In the genomic region with DNA sequence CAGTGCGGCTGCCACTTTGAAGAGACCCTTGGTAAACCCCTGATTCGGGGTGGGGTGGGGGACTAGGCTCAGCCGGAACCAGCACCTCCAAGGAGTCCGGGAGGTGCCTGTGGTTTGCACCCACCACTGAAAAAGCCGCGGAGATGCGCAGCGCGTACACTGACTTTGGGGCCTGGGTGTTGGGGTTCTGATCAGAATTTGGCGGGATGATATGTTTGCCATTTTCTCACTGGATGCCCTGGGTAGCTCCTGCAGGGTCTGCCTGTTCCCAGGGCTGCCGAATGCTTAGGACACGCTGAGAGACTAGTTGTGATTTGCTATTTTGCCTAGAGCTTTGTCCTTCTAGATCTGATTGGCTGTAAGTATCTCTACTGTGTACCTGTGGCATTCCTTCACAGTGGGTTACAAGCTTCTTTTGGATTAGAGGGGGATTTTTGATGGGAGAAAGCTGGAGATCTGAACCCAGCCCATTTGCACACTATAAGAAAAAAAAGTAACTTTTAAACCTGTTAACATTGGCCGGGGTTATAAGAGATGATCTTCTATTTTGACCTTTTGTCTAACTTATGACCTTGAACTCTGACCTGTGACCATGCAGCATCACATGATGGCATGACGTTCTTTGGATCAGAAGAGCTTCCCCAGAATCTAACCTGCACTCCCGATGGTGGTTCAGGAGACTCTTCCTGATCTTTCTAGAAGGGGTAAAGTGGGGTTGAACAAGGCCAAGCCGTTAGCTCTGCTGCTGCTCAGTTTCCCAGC, we compare ENCODE assay signal across 14 cellular contexts. TPM values are rescaled to one million over a fixed set of nuclear protein-coding genes. Genes with fewer than 3 reads are reported as not detected.
A peak's percentile ranks its signal among the peaks of the same experiment; 100 is the strongest.
DNase-seq lines count a peak whose midpoint lies in the region; ATAC-seq and TF ChIP-seq lines count a peak whose summit lies in the region.
"Had no signal": no experiment of that assay in that cellular context is flagged by ENCODE, and none has a peak within 500 bp of the region (broad histone marks: within the 10 kb centered on the region; RNA-seq: fewer than 3 reads in every experiment).

No MANE protein-coding gene starts in this region.

- TF ChIP-seq CTCF in colonic mucosa (IDR thresholded peaks at IDR 0.05) (no peak), suprapubic skin (IDR thresholded peaks at IDR 0.05) (no peak)

- intact Hi-C loops in colonic mucosa (cut with DNase I): no loop called here

- H3K27me3 ChIP-seq in MG63 (no peaks in the 10 kb centered on the region), colonic mucosa (no peaks in the 10 kb centered on the region), mucosa of stomach (ENCODE audit: control insufficient read depth, insufficient read depth, low read length) (no peaks in the 10 kb centered on the region), suprapubic skin (peaks cover 6% of the 10 kb centered on the region)

- no peaks in the 10 kb centered on the region for H3K36me3 ChIP-seq in MG63
- H3K36me3 ChIP-seq in colonic mucosa: no peaks in the 10 kb centered on the region
- no peaks in the 10 kb centered on the region for H3K36me3 ChIP-seq in mucosa of stomach (ENCODE audit: control insufficient read depth, insufficient read depth, low read length)
- H3K36me3 ChIP-seq in suprapubic skin: no peaks in the 10 kb centered on the region

- WGBS in suprapubic skin: 60% methylated on average over 9 of the region's 16 CpGs

- no peak for DNase-seq in MG63
- no peak for DNase-seq in colonic mucosa
- no peak for DNase-seq in suprapubic skin (ENCODE audit: low spot score in 2 of 2)
- DNase-seq in activated T-cell treated with anti-CD3 and anti-CD28 coated beads, Interleukin-2, amount 50 U/mL, for 48 hours: no peak
- DNase-seq in islet precursor cell: no peak
- no peak for DNase-seq in stimulated activated CD8-positive, alpha-beta memory T cell treated with anti-CD3 and anti-CD28 coated beads, Interleukin-4, amount 100 ng/mL, for 48 hours
- DNase-seq: activated CD8-positive, alpha-beta T cell treated with anti-CD3 and anti-CD28 coated beads for 36 hours; Calu3; KBM-7; NCI-H345; stimulated activated naive CD8-positive, alpha-beta T cell treated with anti-CD3 and anti-CD28 coated beads, Interleukin-15, Interleukin-2, amounts not matched to agents 100 U/mL and 50 U/mL, for 24 hours had no signal

- H3K9me3 ChIP-seq in MG63 (no peaks in the 10 kb centered on the region), colonic mucosa (no peaks in the 10 kb centered on the region), mucosa of stomach (ENCODE audit: control insufficient read depth, low read length) (no peaks in the 10 kb centered on the region), suprapubic skin (no peaks in the 10 kb centered on the region)

- no peaks in the 10 kb centered on the region for H3K4me1 ChIP-seq in colonic mucosa
- H3K4me1 ChIP-seq in mucosa of stomach (ENCODE audit: control insufficient read depth, insufficient read depth, low read length): peaks cover 22% of the 10 kb centered on the region
- H3K4me1 ChIP-seq in suprapubic skin: peaks cover 35% of the 10 kb centered on the region

- H3K27ac ChIP-seq in colonic mucosa: peak overlapping the region; percentile 45
- H3K27ac ChIP-seq in suprapubic skin: peak overlapping the region; percentile 77

- H3K9ac ChIP-seq in colonic mucosa (ENCODE audit: low read depth in 2 of 2, low read length in 2 of 2) (peak overlapping the region; percentile 44 to 58), mucosa of stomach (ENCODE audit: low read length) (peak overlapping the region; percentile 41)

- H3K4me3 ChIP-seq in MG63: peak overlapping the region; percentile 47
- H3K4me3 ChIP-seq in colonic mucosa: peak overlapping the region; percentile 25
- peak overlapping the region; percentile 6 for H3K4me3 ChIP-seq in mucosa of stomach (ENCODE audit: low read length)
- peak overlapping the region; percentile 47 for H3K4me3 ChIP-seq in suprapubic skin

- TF ChIP-seq POLR2A in suprapubic skin (IDR thresholded peaks at IDR 0.05): no peak

- no peak for TF ChIP-seq EP300 in suprapubic skin (IDR thresholded peaks at IDR 0.05)

- no peak for ATAC-seq in GM18861 (IDR thresholded peaks at IDR 0.05; ENCODE audit: unreplicated experiment)
- ATAC-seq: activated CD8-positive, alpha-beta T cell treated with anti-CD3 and anti-CD28 coated beads for 36 hours; esophagus mucosa; stimulated activated naive CD8-positive, alpha-beta T cell treated with anti-CD3 and anti-CD28 coated beads, Interleukin-15, Interleukin-2, amounts not matched to agents 100 U/mL and 50 U/mL, for 24 hours had no signal

RNA-seq across cellular contexts. Expression of gene KCNE4, which starts 1.6 kb away (rescaled TPM):
- total RNA-seq in MG63 (2014; rRNA removed; shearing (Covaris generic); ENCODE audit: low replicate concordance): 0.30 and 0.69 TPM in 2 replicates
- total RNA-seq in colonic mucosa: 1 to 10 TPM in 1 of 2 donors, under 1 TPM in 1; 0.42 to 2.1 TPM
- total RNA-seq in suprapubic skin: 1 to 10 TPM in 3 of 4 donors, under 1 TPM in 1; 0.64 to 2.4 (median 2.1) TPM
- total RNA-seq: activated CD8-positive, alpha-beta T cell treated with anti-CD3 and anti-CD28 coated beads for 36 hours; Calu3 had no signal
